In genomic region chr9:70418822-70419545, GRCh38 we compare ENCODE assay signal across 1 cellular context.
A peak's percentile ranks its signal among the peaks of the same experiment; 100 is the strongest.
TF ChIP-seq lines count a peak whose summit lies in the region.

No MANE protein-coding gene starts in this region.

TF ChIP-seq in K562, 482 proteins besides CTCF, POLR2A, EP300 and RAD21 (continued from another document and continues in another):
- no peak for TF ChIP-seq NKRF (IDR thresholded peaks at IDR 0.05; ENCODE audit: borderline replicate concordance)
- TF ChIP-seq CBFB (CRISPR knock-in tag; IDR thresholded peaks at IDR 0.05): no peak
- no peak for TF ChIP-seq BRCA1 (IDR thresholded peaks at IDR 0.05)
- TF ChIP-seq BRCA1 (CRISPR knock-in tag; IDR thresholded peaks at IDR 0.05): no peak
- TF ChIP-seq GABPB1 (CRISPR knock-in tag; IDR thresholded peaks at IDR 0.05): peak; percentile 54
- TF ChIP-seq ZBTB1 (CRISPR knock-in tag; IDR thresholded peaks at IDR 0.05; ENCODE audit: borderline replicate concordance, low read depth): peak; percentile 34; the same call in 1 of the 2 replicates
- no peak for TF ChIP-seq ZNF444 (CRISPR knock-in tag; IDR thresholded peaks at IDR 0.05)
- TF ChIP-seq ARHGAP35 (IDR thresholded peaks at IDR 0.05; ENCODE audit: partially characterized antibody): no peak
- no peak for TF ChIP-seq ARNT (IDR thresholded peaks at IDR 0.05)
- peak; percentile 16; the same call in 1 of the 2 replicates for TF ChIP-seq E2F3 (CRISPR knock-in tag; IDR thresholded peaks at IDR 0.05)
- no peak for TF ChIP-seq ZBTB26 (CRISPR knock-in tag; IDR thresholded peaks at IDR 0.05)
- TF ChIP-seq BRF1 (IDR thresholded peaks at IDR 0.05; ENCODE audit: borderline replicate concordance, extremely low read depth, insufficient read length): no peak
- no peak for TF ChIP-seq CHCHD3 (CRISPR knock-in tag; IDR thresholded peaks at IDR 0.05)
- TF ChIP-seq HNRNPUL1 (IDR thresholded peaks at IDR 0.05; ENCODE audit: low read length): no peak
- TF ChIP-seq ETS2 (tag; IDR thresholded peaks at IDR 0.05; ENCODE audit: borderline replicate concordance, poor library complexity, severe bottlenecking): no peak
- TF ChIP-seq ZFP91 (CRISPR knock-in tag; IDR thresholded peaks at IDR 0.05): no peak
- 0 out of 4 replicates have a peak, but pooled peaks of 1 of the 2 experiments have one; percentile 11 for TF ChIP-seq ZMIZ1 (IDR thresholded peaks at IDR 0.05; ENCODE audit: low read depth in 2 of 2, low read length in 2 of 2)
- no peak for TF ChIP-seq GTF2A2 (tag; IDR thresholded peaks at IDR 0.05)
- no peak for TF ChIP-seq ILK (tag; IDR thresholded peaks at IDR 0.05; ENCODE audit: borderline replicate concordance, low read depth)
- no peak for TF ChIP-seq IRF2 (CRISPR knock-in tag; IDR thresholded peaks at IDR 0.05)
- TF ChIP-seq RFX5 (IDR thresholded peaks at IDR 0.05; ENCODE audit: low read depth, low read length): no peak
- peak; percentile 90 for TF ChIP-seq CCNT2 (IDR thresholded peaks at IDR 0.05; ENCODE audit: borderline replicate concordance, extremely low read depth, insufficient read length, low read depth, low read length)
- no peak; the same call in 1 of the 2 replicates for TF ChIP-seq ARID4B (CRISPR knock-in tag; IDR thresholded peaks at IDR 0.05)
- no peak for TF ChIP-seq ZNF197 (CRISPR knock-in tag; IDR thresholded peaks at IDR 0.05; ENCODE audit: low read depth)
- peak; percentile 36; the same call in 1 of the 2 replicates for TF ChIP-seq RNF2 (IDR thresholded peaks at IDR 0.05)
- TF ChIP-seq LARP7 (IDR thresholded peaks at IDR 0.05): no peak
- no peak for TF ChIP-seq ZNF57 (CRISPR knock-in tag; IDR thresholded peaks at IDR 0.05)
- TF ChIP-seq NCOA1 (IDR thresholded peaks at IDR 0.05; ENCODE audit: low read depth): peak; percentile 65
- TF ChIP-seq U2AF1 (optimal IDR thresholded peaks at IDR 0.05; ENCODE audit: low read depth, low read length): no peak
- no peak for TF ChIP-seq REST (CRISPR knock-in tag; IDR thresholded peaks at IDR 0.05; ENCODE audit: low read depth)
- TF ChIP-seq ERF (CRISPR knock-in tag; IDR thresholded peaks at IDR 0.05): no peak
- no peak for TF ChIP-seq SRSF7 (optimal IDR thresholded peaks at IDR 0.05; ENCODE audit: low read depth, low read length)
- TF ChIP-seq NUFIP1 (IDR thresholded peaks at IDR 0.05; ENCODE audit: partially characterized antibody): peak; percentile 21
- TF ChIP-seq ZNF124 (CRISPR knock-in tag; IDR thresholded peaks at IDR 0.05): no peak
- TF ChIP-seq AFF1 (IDR thresholded peaks at IDR 0.05; ENCODE audit: low read depth in 1 of 2, partially characterized antibody in 2 of 2): peak in 1 of 2 experiments; percentile 39
- TF ChIP-seq CBX2 (IDR thresholded peaks at IDR 0.05; ENCODE audit: insufficient read depth, low read length, poor library complexity, severe bottlenecking): no peak
- no peak for TF ChIP-seq HLTF (IDR thresholded peaks at IDR 0.05)
- no peak for TF ChIP-seq SMARCA5 (IDR thresholded peaks at IDR 0.05)
- TF ChIP-seq ZNF717 (CRISPR knock-in tag; IDR thresholded peaks at IDR 0.05): no peak
- peak; percentile 52; the same call in 1 of the 2 replicates for TF ChIP-seq CREB3L1 (IDR thresholded peaks at IDR 0.05; ENCODE audit: borderline replicate concordance, low read depth)
- no peak for TF ChIP-seq ZNF830 (CRISPR knock-in tag; IDR thresholded peaks at IDR 0.05)
